In genomic region chr1:109668123-109668800, GRCh38 we compare ENCODE assay signal across 6 cellular contexts. TPM values are rescaled to one million over a fixed set of nuclear protein-coding genes. Genes with fewer than 3 reads are reported as not detected.
DNase-seq lines count a peak whose midpoint lies in the region; ATAC-seq and TF ChIP-seq lines count a peak whose summit lies in the region.

No MANE protein-coding gene starts in this region.

- H3K4me3 ChIP-seq in epithelial cell of proximal tubule (ENCODE audit: low read depth, low read length) = peak overlapping the region; percentile 45
- peak overlapping the region; percentile 62 to 67 (median 64) for H3K4me3 ChIP-seq in gastrocnemius medialis

- H3K27ac ChIP-seq in gastrocnemius medialis = peak overlapping the region; percentile 69 to 82 (median 74)

- no peak for TF ChIP-seq CTCF in epithelial cell of proximal tubule (conservative IDR thresholded peaks at IDR 0.05; ENCODE audit: low read depth, low read length)
- no peak for TF ChIP-seq CTCF in gastrocnemius medialis (IDR thresholded peaks at IDR 0.05 in 4 of 5, conservative IDR thresholded peaks at IDR 0.05 in 1 of 5)

- peaks cover 0 to 5% of the 10 kb centered on the region in 2 donors for H3K36me3 ChIP-seq in gastrocnemius medialis

- intact Hi-C loops in gastrocnemius medialis (cut with DNase I; ENCODE audit: low total_unique reads) = no loop called here

- in situ Hi-C loops in gastrocnemius medialis (cut with MboI; ENCODE audit: low sequenced_read_pairs in 4 of 4) = loop anchor here in 1 of 4 donors (10.0 kb wide), 1 partner anchor 317 kb away; the partner anchor contains the start of gene AHCYL1

- peaks cover 6 to 15% of the 10 kb centered on the region in 2 donors for H3K4me1 ChIP-seq in gastrocnemius medialis

- peak; percentile 46 to 48 for ATAC-seq in gastrocnemius medialis
- no peak for ATAC-seq in HG03045 (IDR thresholded peaks at IDR 0.05; ENCODE audit: unreplicated experiment)

- no peaks in the 10 kb centered on the region for H3K27me3 ChIP-seq in gastrocnemius medialis

- peak; percentile 0 for DNase-seq in HT1080 (ENCODE audit: low read depth)
- DNase-seq in epithelial cell of proximal tubule (ENCODE audit: low read depth) = no peak
- peak in 1 of 2 donors; percentile 28 for DNase-seq in gastrocnemius medialis
- DNase-seq in NCI-H1417 treated with DMSO at 0.1 percent for 48 hours (lab: John Stamatoyannopoulos, UW) = no peak
- DNase-seq in NCI-H345 treated with DMSO at 0.1 percent for 48 hours (lab: John Stamatoyannopoulos, UW; ENCODE audit: unreplicated experiment) = no peak

- TF ChIP-seq POLR2A in gastrocnemius medialis (IDR thresholded peaks at IDR 0.05) = no peak

- H3K9me3 ChIP-seq in gastrocnemius medialis = no peaks in the 10 kb centered on the region

RNA-seq across cellular contexts. Expression of gene GSTM2, which starts 0.4 kb away (rescaled TPM):
- total RNA-seq in HT1080 (2014; rRNA removed; shearing (Covaris generic)) = 2.3 and 3.1 TPM in 2 replicates
- polyA plus RNA-seq in HT1080 (2015; cell fraction: cytosol; rRNA removed) = 4.9 and 10.0 TPM in 2 replicates
- polyA plus RNA-seq in HT1080 (2015; cell fraction: nucleus; rRNA removed) = 19.0 and 19.5 TPM in 2 replicates
- total RNA-seq in epithelial cell of proximal tubule = 6.8 and 8.9 TPM in 2 replicates
- 10 to 100 TPM; 29.2 to 41.4 (median 39.0) TPM for total RNA-seq in gastrocnemius medialis

RNA-seq across cellular contexts. Expression of gene GSTM4, which starts 12.4 kb away (rescaled TPM):
- 0.13 TPM in 1 of 2 replicates, not detected in the other for total RNA-seq in HT1080 (2014; rRNA removed; shearing (Covaris generic))
- not detected in 2 replicates for polyA plus RNA-seq in HT1080 (2015; cell fraction: cytosol; rRNA removed)
- polyA plus RNA-seq in HT1080 (2015; cell fraction: nucleus; rRNA removed) = not detected in 2 replicates
- total RNA-seq in epithelial cell of proximal tubule (2.1 and 10.7 TPM in 2 replicates), gastrocnemius medialis (10 to 100 TPM; 18.1 to 28.9 (median 25.0) TPM)

RNA-seq across cellular contexts. Expression of gene GSTM1, which starts 19.4 kb away (rescaled TPM):
- total RNA-seq in HT1080 (2014; rRNA removed; shearing (Covaris generic)) = 14.5 and 17.0 TPM in 2 replicates
- 48.8 and 54.5 TPM in 2 replicates for polyA plus RNA-seq in HT1080 (2015; cell fraction: cytosol; rRNA removed)
- polyA plus RNA-seq in HT1080 (2015; cell fraction: nucleus; rRNA removed) = 35.0 and 38.7 TPM in 2 replicates
- total RNA-seq in epithelial cell of proximal tubule (not detected in 2 replicates), gastrocnemius medialis (10 to 100 TPM in 1 of 4 donors, not detected in 3; 30.3 TPM)

RNA-seq across cellular contexts. Expression of gene GSTM5, which starts 43.8 kb away (rescaled TPM):
- total RNA-seq in HT1080 (2014; rRNA removed; shearing (Covaris generic)) = 0.03 TPM in 1 of 2 replicates, not detected in the other
- not detected in 2 replicates for polyA plus RNA-seq in HT1080 (2015; cell fraction: cytosol; rRNA removed)
- 0.04 TPM in 1 of 2 replicates, not detected in the other for polyA plus RNA-seq in HT1080 (2015; cell fraction: nucleus; rRNA removed)
- total RNA-seq in epithelial cell of proximal tubule (not detected in 2 replicates), gastrocnemius medialis (1 to 10 TPM in 1 of 4 donors, under 1 TPM in 3; 0.15 to 1.9 (median 0.63) TPM)

RNA-seq across cellular contexts. Expression of gene AMPD2, which starts 48.6 kb away (rescaled TPM):
- 70.8 and 71.4 TPM in 2 replicates for total RNA-seq in HT1080 (2014; rRNA removed; shearing (Covaris generic))
- 46.6 and 74.6 TPM in 2 replicates for polyA plus RNA-seq in HT1080 (2015; cell fraction: cytosol; rRNA removed)
- polyA plus RNA-seq in HT1080 (2015; cell fraction: nucleus; rRNA removed) = 292 and 299 TPM in 2 replicates
- 63.8 and 110 TPM in 2 replicates for total RNA-seq in epithelial cell of proximal tubule
- total RNA-seq in gastrocnemius medialis = 10 to 100 TPM in 2 of 4 donors, 1 to 10 TPM in 2; 5.3 to 19.4 (median 10.4) TPM
